Comparison of ENCODE assay signal across 18 cellular contexts in the genomic region with DNA sequence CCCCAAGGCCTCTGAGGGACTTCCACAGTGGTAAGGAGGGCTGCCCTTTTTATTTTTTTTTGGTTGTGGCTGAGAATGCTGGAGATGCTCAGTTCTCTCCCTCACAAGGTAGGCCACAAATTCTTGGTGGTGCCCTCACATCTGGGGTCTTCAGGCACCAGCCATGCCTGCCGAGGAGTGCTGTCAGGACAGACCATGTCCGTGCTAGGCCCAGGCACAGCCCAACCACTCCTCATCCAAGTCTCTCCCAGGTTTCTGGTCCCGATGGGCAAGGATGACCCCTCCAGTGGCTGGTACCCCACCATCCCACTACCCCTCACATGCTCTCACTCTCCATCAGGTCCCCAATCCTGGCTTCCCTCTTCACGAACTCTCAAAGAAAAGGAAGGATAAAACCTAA. TPM values are rescaled to one million over a fixed set of nuclear protein-coding genes. Genes with fewer than 3 reads are reported as not detected.
DNase-seq lines count a peak whose midpoint lies in the region; ATAC-seq and TF ChIP-seq lines count a peak whose summit lies in the region.
"Had no signal": no experiment of that assay in that cellular context is flagged by ENCODE, and none has a peak within 500 bp of the region (broad histone marks: within the 10 kb centered on the region; RNA-seq: fewer than 3 reads in every experiment).

No MANE protein-coding gene starts in this region.

- H2BK12ac ChIP-seq in H9 (ENCODE audit: insufficient read length, low read depth, low read length) = no peak overlapping the region

- H3K4me3 Mint-ChIP-seq in H9 (peak overlapping the region in 1 of 2 experiments; percentile 97; a peak in 2 of 5 replicates), nephron progenitor cell (no peak overlapping the region)
- H3K4me3 Mint-ChIP-seq: CD8-positive, alpha-beta T cell had no signal

- no peak overlapping the region for H2BK120ac ChIP-seq in H9 (ENCODE audit: low read depth, low read length, poor library complexity, severe bottlenecking)

- H2AFZ ChIP-seq in H9 (ENCODE audit: low read length) = no peak overlapping the region

- H3K36me3 ChIP-seq in breast epithelium (no peaks in the 10 kb centered on the region), tibial artery (no peaks in the 10 kb centered on the region)

- H3K9me3 ChIP-seq in H9 (ENCODE audit: control insufficient read depth, low read depth, low read length) = no peaks in the 10 kb centered on the region
- H3K9me3 ChIP-seq in breast epithelium = no peaks in the 10 kb centered on the region
- no peaks in the 10 kb centered on the region for H3K9me3 ChIP-seq in tibial artery

- peaks cover 8% of the 10 kb centered on the region; the same call in 1 of the 2 replicates for H3K79me2 ChIP-seq in H9 (ENCODE audit: insufficient read depth, low read length)

- H3K27me3 ChIP-seq in H9 (ENCODE audit: insufficient read depth, low read length) (no peaks in the 10 kb centered on the region), breast epithelium (peaks cover 2 to 30% of the 10 kb centered on the region in 2 donors), tibial artery (peaks cover 0 to 38% of the 10 kb centered on the region in 2 donors)

- H3K18ac ChIP-seq in H9 (ENCODE audit: insufficient read length, low read depth, low read length) = no peak overlapping the region

- no peak overlapping the region for H3T11ph ChIP-seq in H9 (ENCODE audit: low read length)

- whole genome bisulfite sequencing in H9 (ENCODE audit: extremely low coverage, insufficient read length, low lambda C conversion rate) = no CpG with 5 or more reads among the region's 4 CpGs

- no peak overlapping the region for H3K9ac ChIP-seq in H9 (ENCODE audit: extremely low read depth, insufficient read length, low read length)

- no peaks in the 10 kb centered on the region for H3K79me1 ChIP-seq in H9 (ENCODE audit: insufficient read depth, low read depth, low read length, poor library complexity, severe bottlenecking)

- no peak overlapping the region for H3K4ac ChIP-seq in H9 (ENCODE audit: low read depth, low read length)

- H2BK20ac ChIP-seq in H9 (ENCODE audit: low read depth, low read length, poor library complexity, severe bottlenecking) = no peak overlapping the region

- H3K23ac ChIP-seq in H9 (ENCODE audit: insufficient read length, low read depth, low read length) = no peak overlapping the region

- no peak overlapping the region for H2BK5ac ChIP-seq in H9 (ENCODE audit: insufficient read length, low read length)

- H3K27ac Mint-ChIP-seq in H9 (peak overlapping the region in 2 of 3 experiments; percentile 7 to 64; a peak in 2 of 7 replicates), nephron progenitor cell (peak overlapping the region; percentile 11)
- H3K27ac Mint-ChIP-seq: CD8-positive, alpha-beta T cell had no signal

- H3K27me3 Mint-ChIP-seq in H9 (ENCODE audit: low read depth) = peaks cover 1% of the 10 kb centered on the region
- H3K27me3 Mint-ChIP-seq in nephron progenitor cell (ENCODE audit: low read depth, poor library complexity) = peaks cover 32% of the 10 kb centered on the region

- H2AK5ac ChIP-seq in H9 (ENCODE audit: insufficient read length, low read length) = no peak overlapping the region

- H3K4me3 ChIP-seq in breast epithelium (no peak overlapping the region), tibial artery (no peak overlapping the region)
- H3K4me3 ChIP-seq: K562 had no signal

- no peak overlapping the region for H2BK15ac ChIP-seq in H9 (ENCODE audit: low read depth, low read length)

- no peak for ATAC-seq in GM21515 (IDR thresholded peaks at IDR 0.05; ENCODE audit: unreplicated experiment)
- ATAC-seq: CD8-positive, alpha-beta T cell; K562 had no signal

- H3K4me1 ChIP-seq in H9 (ENCODE audit: insufficient read depth, low read length) = peaks cover 9% of the 10 kb centered on the region; the same call in 1 of the 2 replicates
- H3K4me1 ChIP-seq in breast epithelium = no peaks in the 10 kb centered on the region
- peaks cover 0 to 42% (median 24%) of the 10 kb centered on the region in 4 donors for H3K4me1 ChIP-seq in tibial artery

- TF ChIP-seq CTCF in H9 (conservative IDR thresholded peaks at IDR 0.05) = no peak
- TF ChIP-seq CTCF in breast epithelium (IDR thresholded peaks at IDR 0.05) = no peak
- TF ChIP-seq CTCF in nephron progenitor cell (IDR thresholded peaks at IDR 0.05) = no peak
- no peak for TF ChIP-seq CTCF in tibial artery (IDR thresholded peaks at IDR 0.05)

- H3K4me2 ChIP-seq in H9 (ENCODE audit: insufficient read depth, insufficient read length, low read length) = no peak overlapping the region

- no peak for DNase-seq in H9
- no peak for DNase-seq in breast epithelium (ENCODE audit: low spot score in 2 of 2)
- no peak for DNase-seq in nephron progenitor cell
- DNase-seq in tibial artery = no peak
- DNase-seq in caudate nucleus (lab: John Stamatoyannopoulos, UW) = no peak
- no peak for DNase-seq in SIG-M5 treated with dmso at 0.1 percent for 504 hours (lab: John Stamatoyannopoulos, UW; ENCODE audit: unreplicated experiment)
- DNase-seq: DND-41; GDM1; NCI-H1048; NCI-H345; NCI-H526 treated with DMSO at 0.1 percent for 48 hours; NK-92 treated with Interleukin-12 subunit alpha and Interleukin-12 subunit beta, amount 100 ng/mL, for 24 hours; OCI-M1; RPMI8226 had no signal

- peaks cover 2% of the 10 kb centered on the region for H4K20me1 ChIP-seq in H9 (ENCODE audit: control insufficient read depth, insufficient read depth, insufficient read length)

- no peak overlapping the region for H4K5ac ChIP-seq in H9 (ENCODE audit: insufficient read length, low read depth, low read length)

- peaks cover 28 to 46% (median 39%) of the 10 kb centered on the region in 3 experiments for H3K36me3 Mint-ChIP-seq in H9 (ENCODE audit: insufficient read depth in 1 of 3, low read depth in 3 of 3)
- peaks cover 18% of the 10 kb centered on the region for H3K36me3 Mint-ChIP-seq in nephron progenitor cell (ENCODE audit: low read depth)
- H3K36me3 Mint-ChIP-seq: CD8-positive, alpha-beta T cell had no signal

- H3K27ac ChIP-seq in H9 (ENCODE audit: insufficient read length, low read depth, low read length) (no peak overlapping the region), breast epithelium (peak overlapping the region; percentile 78 to 87), tibial artery (peak overlapping the region; percentile 63 to 72), caudate nucleus (ENCODE audit: low read depth, low read length) (no peak overlapping the region)
- H3K27ac ChIP-seq: HL-60 had no signal

- no peak overlapping the region for H3K14ac ChIP-seq in H9 (ENCODE audit: insufficient read depth, low read length)

- intact Hi-C loops in breast epithelium (cut with DNase I; ENCODE audit: low total_unique reads) (no loop called here), tibial artery (cut with DNase I; ENCODE audit: low total_unique reads) (no loop called here)

- TF ChIP-seq POLR2A in breast epithelium (IDR thresholded peaks at IDR 0.05) = no peak

- peaks cover 3% of the 10 kb centered on the region for H3K23me2 ChIP-seq in H9 (ENCODE audit: insufficient read length, low read depth, low read length, poor library complexity, severe bottlenecking)

- H3K4me1 Mint-ChIP-seq in H9 = peaks cover 37 to 39% of the 10 kb centered on the region in 2 experiments
- H3K4me1 Mint-ChIP-seq in nephron progenitor cell = peaks cover 38% of the 10 kb centered on the region

- H3K9me3 Mint-ChIP-seq in H9 (no peaks in the 10 kb centered on the region; a peak in 2 of 5 replicates), nephron progenitor cell (no peaks in the 10 kb centered on the region)
- H3K9me3 Mint-ChIP-seq: CD8-positive, alpha-beta T cell had no signal

- H4K8ac ChIP-seq in H9 (replicated peaks; ENCODE audit: insufficient read length, low read depth, low read length) = no peak overlapping the region

- H3K56ac ChIP-seq in H9 (ENCODE audit: insufficient read length, low read depth, low read length) = no peak overlapping the region

- no peak overlapping the region for H4K91ac ChIP-seq in H9 (ENCODE audit: insufficient read length, low read depth, low read length)

RNA-seq across cellular contexts. Expression of a gene that starts 4.2 kb away (rescaled TPM):
- total RNA-seq in H9 (2021) = 176 and 184 TPM in 2 replicates
- 10 to 100 TPM in 2 of 3 donors, 1 to 10 TPM in 1; 8.5 to 26.3 (median 23.8) TPM for total RNA-seq in breast epithelium
- total RNA-seq: CD8-positive, alpha-beta T cell had no signal

RNA-seq across cellular contexts. Expression of a gene that starts 37.3 kb away (rescaled TPM):
- 5.7 and 7.6 TPM in 2 replicates for total RNA-seq in H9 (2021)
- total RNA-seq in breast epithelium = 1 to 10 TPM in 2 of 3 donors, under 1 TPM in 1; 0.48 to 3.8 (median 2.0) TPM

Comparison
In these comparisons a context has a peak if more than half of its experiments do, and no peak if none do; other contexts are left out.
1. H3K27ac ChIP-seq: peak in breast epithelium (2 of 2) and tibial artery (2 of 2); none in H9 (single experiment) and caudate nucleus (single experiment).